18 cellular contexts compared by ENCODE assay signal in genomic region chr1:224589006-224589405, GRCh38. TPM values are rescaled to one million over a fixed set of nuclear protein-coding genes. Genes with fewer than 3 reads are reported as not detected.
DNase-seq lines count a peak whose midpoint lies in the region; ATAC-seq and TF ChIP-seq lines count a peak whose summit lies in the region.
"Had no signal": no experiment of that assay in that cellular context is flagged by ENCODE, and none has a peak within 500 bp of the region (broad histone marks: within the 10 kb centered on the region; RNA-seq: fewer than 3 reads in every experiment).

No MANE protein-coding gene starts in this region.

- no peaks in the 10 kb centered on the region for H3K36me3 Mint-ChIP-seq in Caco-2 (ENCODE audit: insufficient read depth, unreplicated experiment)

- H2BK5ac ChIP-seq in IMR-90 (ENCODE audit: low read depth, low read length, poor library complexity, severe bottlenecking) = no peak overlapping the region

- no peak overlapping the region for H3K18ac ChIP-seq in IMR-90 (ENCODE audit: low read depth, low read length)

- H3K4ac ChIP-seq in IMR-90 (ENCODE audit: low read depth, low read length) = peak overlapping the region; percentile 28; the same call in 1 of the 2 replicates

- peaks cover 10% of the 10 kb centered on the region for H3K9me1 ChIP-seq in IMR-90 (ENCODE audit: insufficient read depth, low read length)

- 80% methylated on average over 5 of the region's 6 CpGs; no CpG with 5 or more reads in 1 of the 2 experiments for WGBS in IMR-90 (ENCODE audit: extremely low coverage in 2 of 2, insufficient read length in 1 of 2), 2 experiments

- H3K27ac ChIP-seq in IMR-90 (ENCODE audit: insufficient read depth, low read length) = no peak overlapping the region
- no peak overlapping the region for H3K27ac ChIP-seq in brain microvascular endothelial cell
- H3K27ac ChIP-seq in vagina = no peak overlapping the region
- H3K27ac ChIP-seq: left ventricle myocardium inferior, PC-9, sigmoid colon, stomach had no signal

- peaks cover 5% of the 10 kb centered on the region for H3K27me3 Mint-ChIP-seq in Caco-2 (ENCODE audit: insufficient read depth, unreplicated experiment)
- H3K27me3 Mint-ChIP-seq: activated naive CD8-positive, alpha-beta T cell treated with anti-CD3 and anti-CD28 coated beads, Interleukin-2, amount 50 U/mL, for 24 hours had no signal

- POLR2A ChIA-PET in IMR-90 (lab: Charles Lee; ENCODE audit: unreplicated experiment) (interaction anchor here (0.6 kb wide), 1 partner anchor 542 kb away, joined by 5 read pairs; no protein-coding TSS in a partner anchor), Caco-2 (lab: Charles Lee) (no interaction called here)

- no peak for TF ChIP-seq CTCF in IMR-90 (conservative IDR thresholded peaks at IDR 0.05; ENCODE audit: low read depth, low read length)
- no peak for TF ChIP-seq CTCF in brain microvascular endothelial cell (IDR thresholded peaks at IDR 0.05; ENCODE audit: low read depth, low read length, missing control alignments)
- TF ChIP-seq CTCF in vagina (IDR thresholded peaks at IDR 0.05) = no peak
- TF ChIP-seq CTCF in Caco-2 (IDR thresholded peaks at IDR 0.05; ENCODE audit: insufficient read depth in 1 of 2, low read depth in 1 of 2, low read length in 1 of 2, severe bottlenecking in 1 of 2, unreplicated experiment in 1 of 2) = no peak

- H2BK120ac ChIP-seq in IMR-90 (ENCODE audit: low read depth, low read length) = no peak overlapping the region

- peak overlapping the region; percentile 2 for H2AFZ ChIP-seq in IMR-90 (replicated peaks; ENCODE audit: low read length, poor library complexity)
- H2AFZ ChIP-seq: PC-9 had no signal

- DNase-seq in IMR-90 = peak; percentile 63
- peak; percentile 68 for DNase-seq in brain microvascular endothelial cell
- peak; percentile 16 for DNase-seq in kidney tubule cell (ENCODE audit: low spot score)
- DNase-seq in vagina (ENCODE audit: extremely low spot score in 2 of 2) = peak; percentile 19 to 25
- DNase-seq in HPDE6-E6E7 (ENCODE audit: extremely low spot score) = no peak
- DNase-seq in Caco-2 = no peak
- DNase-seq: activated CD4-positive, alpha-beta T cell treated with anti-CD3 and anti-CD28 coated beads for 1 hour; activated naive CD8-positive, alpha-beta T cell treated with anti-CD3 and anti-CD28 coated beads, Interleukin-2, amount 50 U/mL, for 24 hours; effector memory CD4-positive, alpha-beta T cell; Kasumi-1; left ventricle myocardium inferior; NCI-H82; PC-9; sigmoid colon; stomach had no signal

- no peaks in the 10 kb centered on the region for H3K27me3 ChIP-seq in IMR-90 (ENCODE audit: control insufficient read depth, insufficient read depth, low read length)
- H3K27me3 ChIP-seq in brain microvascular endothelial cell (replicated peaks) = no peaks in the 10 kb centered on the region
- no peaks in the 10 kb centered on the region for H3K27me3 ChIP-seq in vagina
- H3K27me3 ChIP-seq in Caco-2 (replicated peaks; ENCODE audit: control insufficient read depth, insufficient read depth, low read length) = no peaks in the 10 kb centered on the region
- H3K27me3 ChIP-seq: sigmoid colon, stomach had no signal

- H2BK15ac ChIP-seq in IMR-90 (ENCODE audit: low read depth, low read length) = no peak overlapping the region

- ATAC-seq in IMR-90 (ENCODE audit: low read depth) (peak; percentile 48; the same call in 1 of the 2 replicates), HG02798 (IDR thresholded peaks at IDR 0.05; ENCODE audit: poor library complexity, unreplicated experiment) (no peak)
- ATAC-seq: activated naive CD8-positive, alpha-beta T cell treated with anti-CD3 and anti-CD28 coated beads, Interleukin-2, amount 50 U/mL, for 24 hours; GM12878 had no signal

- no peak for TF ChIP-seq POLR2A in IMR-90 (IDR thresholded peaks at IDR 0.05; ENCODE audit: low read depth, low read length)
- TF ChIP-seq POLR2A in vagina (IDR thresholded peaks at IDR 0.05) = no peak

- H3K27ac Mint-ChIP-seq in Caco-2 (ENCODE audit: unreplicated experiment) = no peak overlapping the region
- H3K27ac Mint-ChIP-seq: activated naive CD8-positive, alpha-beta T cell treated with anti-CD3 and anti-CD28 coated beads, Interleukin-2, amount 50 U/mL, for 24 hours; T-helper 2 cell treated with Interferon-gamma antibody and Interleukin-4, amounts not matched to agents 5 μg/mL and 100 μg/mL, for 36 hours had no signal

- H3K23ac ChIP-seq in IMR-90 (ENCODE audit: low read depth, low read length) = no peak overlapping the region

- no peak overlapping the region for H2AK9ac ChIP-seq in IMR-90 (replicated peaks; ENCODE audit: low read depth, low read length, poor library complexity)

- no peak overlapping the region for H4K8ac ChIP-seq in IMR-90 (ENCODE audit: low read depth in 2 of 2, low read length in 2 of 2)

- H3K36me3 ChIP-seq in IMR-90 (ENCODE audit: control insufficient read depth, insufficient read depth, low read length) = no peaks in the 10 kb centered on the region
- no peaks in the 10 kb centered on the region for H3K36me3 ChIP-seq in brain microvascular endothelial cell (replicated peaks)
- H3K36me3 ChIP-seq in vagina = no peaks in the 10 kb centered on the region
- no peaks in the 10 kb centered on the region for H3K36me3 ChIP-seq in Caco-2 (ENCODE audit: control insufficient read depth, insufficient read depth, low read length)
- H3K36me3 ChIP-seq: left ventricle myocardium inferior, sigmoid colon, stomach had no signal

- H4K20me1 ChIP-seq in IMR-90 (ENCODE audit: insufficient read depth, low read length) = peaks cover 3% of the 10 kb centered on the region; the same call in 1 of the 2 replicates

- no peaks in the 10 kb centered on the region for H3K79me1 ChIP-seq in IMR-90 (ENCODE audit: low read depth in 1 of 2, low read length in 2 of 2)

- no peak overlapping the region for H3K9ac ChIP-seq in IMR-90 (ENCODE audit: low read depth, low read length)

- CTCF ChIA-PET in IMR-90 (lab: Yijun Ruan, JAX) = interaction anchor here (0.5 to 1.7 kb wide), 3 partner anchors 20 to 262 kb away, joined by 3 to 6 read pairs (median 3); no protein-coding TSS in a partner anchor
- CTCF ChIA-PET in Caco-2 (lab: Charles Lee) = interaction anchor here (0.6 kb wide), 1 partner anchor 25 kb away, joined by 3 read pairs; no protein-coding TSS in a partner anchor

- H2AK5ac ChIP-seq in IMR-90 (ENCODE audit: low read depth, low read length) = no peak overlapping the region

- H3K4me3 ChIP-seq in IMR-90 (ENCODE audit: insufficient read depth, low read depth, low read length) = no peak overlapping the region
- H3K4me3 ChIP-seq in brain microvascular endothelial cell (ENCODE audit: low read depth, low read length) = no peak overlapping the region
- H3K4me3 ChIP-seq in vagina = no peak overlapping the region
- H3K4me3 ChIP-seq in Caco-2 (ENCODE audit: low read depth, low read length) = no peak overlapping the region
- H3K4me3 ChIP-seq: GM12878, left ventricle myocardium inferior, PC-9, sigmoid colon, stomach had no signal

- H3K4me2 ChIP-seq in IMR-90 (ENCODE audit: low read depth, low read length) = no peak overlapping the region
- H3K4me2 ChIP-seq: PC-9 had no signal

- no peak overlapping the region; the same call in 1 of the 2 replicates for H3K14ac ChIP-seq in IMR-90 (replicated peaks; ENCODE audit: low read depth, low read length)

- H3K4me3 Mint-ChIP-seq in Caco-2 (ENCODE audit: unreplicated experiment) = no peak overlapping the region
- H3K4me3 Mint-ChIP-seq: activated naive CD8-positive, alpha-beta T cell treated with anti-CD3 and anti-CD28 coated beads, Interleukin-2, amount 50 U/mL, for 24 hours; T-helper 2 cell treated with Interferon-gamma antibody and Interleukin-4, amounts not matched to agents 5 μg/mL and 100 μg/mL, for 36 hours had no signal

- dilution Hi-C loops in IMR-90 (cut with HindIII; ENCODE audit: low sequenced_read_pairs, unreplicated experiment) = loop anchor here (10.0 kb wide), 1 partner anchor 74 kb away; no protein-coding TSS in a partner anchor

- H3K56ac ChIP-seq in IMR-90 (ENCODE audit: extremely low read depth, insufficient read depth, low read length) = no peak overlapping the region

- H3K4me1 Mint-ChIP-seq in Caco-2 (ENCODE audit: low read depth, unreplicated experiment) = no peaks in the 10 kb centered on the region

- TF ChIP-seq RAD21 in IMR-90 (IDR thresholded peaks at IDR 0.05; ENCODE audit: low read length) = no peak

- H3K4me1 ChIP-seq in IMR-90 (ENCODE audit: control insufficient read depth, insufficient read depth, low read length) = peaks cover 6% of the 10 kb centered on the region
- no peaks in the 10 kb centered on the region for H3K4me1 ChIP-seq in vagina
- no peaks in the 10 kb centered on the region for H3K4me1 ChIP-seq in Caco-2
- H3K4me1 ChIP-seq: left ventricle myocardium inferior, sigmoid colon had no signal

- no peak overlapping the region for H4K5ac ChIP-seq in IMR-90 (ENCODE audit: low read depth, low read length)

- no peak overlapping the region for H4K91ac ChIP-seq in IMR-90 (ENCODE audit: insufficient read depth, low read depth, low read length)

- in situ Hi-C loops in IMR-90 (cut with MboI; ENCODE audit: low sequenced_read_pairs) = no loop called here
- in situ Hi-C loops in brain microvascular endothelial cell (cut with HindIII; ENCODE audit: low pct_ligation_motif_present, low sequenced_read_pairs) = no loop called here

- no peak overlapping the region for H2BK20ac ChIP-seq in IMR-90 (ENCODE audit: low read depth, low read length)

- intact Hi-C loops in IMR-90 (cut with micrococcal nuclease) = no loop called here
- intact Hi-C loops in vagina (cut with DNase I) = no loop called here
- intact Hi-C loops in Caco-2 (cut with micrococcal nuclease; ENCODE audit: unreplicated experiment) = no loop called here

- H3K9me3 Mint-ChIP-seq in Caco-2 (ENCODE audit: unreplicated experiment) = no peaks in the 10 kb centered on the region
- H3K9me3 Mint-ChIP-seq: T-helper 2 cell treated with Interferon-gamma antibody and Interleukin-4, amounts not matched to agents 5 μg/mL and 100 μg/mL, for 36 hours had no signal

- H3K9me3 ChIP-seq in IMR-90 (ENCODE audit: control insufficient read depth, insufficient read depth, low read length) (no peaks in the 10 kb centered on the region), vagina (no peaks in the 10 kb centered on the region), Caco-2 (no peaks in the 10 kb centered on the region)
- H3K9me3 ChIP-seq: left ventricle myocardium inferior, sigmoid colon, stomach had no signal

- BruUV-seq in IMR-90 (replicated peaks; lab: Mats Ljungman, UMichigan) (no TSS peak), Caco-2 (replicated peaks; lab: Mats Ljungman, UMichigan) (no TSS peak)

TF ChIP-seq in IMR-90, 13 proteins besides CTCF, POLR2A, EP300 and RAD21 (continues in another document):
- TF ChIP-seq RCOR1 (IDR thresholded peaks at IDR 0.05; ENCODE audit: insufficient replicate concordance, low read length) = no peak
- TF ChIP-seq MAFK (IDR thresholded peaks at IDR 0.05; ENCODE audit: low read depth, low read length) = no peak
- no peak for TF ChIP-seq SMC3 (IDR thresholded peaks at IDR 0.05; ENCODE audit: low read depth, low read length)
- TF ChIP-seq CHD1 (IDR thresholded peaks at IDR 0.05; ENCODE audit: low read depth, low read length) = no peak
- no peak for TF ChIP-seq BHLHE40 (IDR thresholded peaks at IDR 0.05; ENCODE audit: low read depth, low read length)

RNA-seq across cellular contexts. Expression of gene CNIH3, which starts 27.1 kb away (rescaled TPM):
- total RNA-seq in IMR-90 (2012; rRNA removed) (2.0 and 3.1 TPM in 2 replicates), vagina (not detected), Caco-2 (2022) (1.3 and 2.2 TPM in 2 replicates)
- polyA plus RNA-seq in IMR-90 (2012; rRNA removed) = 2.9 and 3.1 TPM in 2 replicates
- polyA plus RNA-seq in IMR-90 (2012; cell fraction: cytosol; rRNA removed) = 2.1 and 2.2 TPM in 2 replicates
- polyA plus RNA-seq in IMR-90 (2012; cell fraction: nucleus; rRNA removed; ENCODE audit: low replicate concordance) = 1.9 and 4.7 TPM in 2 replicates

Comparison
In these comparisons a context has a peak if more than half of its experiments do, and no peak if none do; other contexts are left out.
1. DNase-seq: peak in IMR-90 (single experiment), brain microvascular endothelial cell (single experiment), kidney tubule cell (single experiment) and vagina (2 of 2); none in HPDE6-E6E7 (single experiment) and Caco-2 (0 of 2).